ENCODE assay signal across 8 cellular contexts in the genomic region with DNA sequence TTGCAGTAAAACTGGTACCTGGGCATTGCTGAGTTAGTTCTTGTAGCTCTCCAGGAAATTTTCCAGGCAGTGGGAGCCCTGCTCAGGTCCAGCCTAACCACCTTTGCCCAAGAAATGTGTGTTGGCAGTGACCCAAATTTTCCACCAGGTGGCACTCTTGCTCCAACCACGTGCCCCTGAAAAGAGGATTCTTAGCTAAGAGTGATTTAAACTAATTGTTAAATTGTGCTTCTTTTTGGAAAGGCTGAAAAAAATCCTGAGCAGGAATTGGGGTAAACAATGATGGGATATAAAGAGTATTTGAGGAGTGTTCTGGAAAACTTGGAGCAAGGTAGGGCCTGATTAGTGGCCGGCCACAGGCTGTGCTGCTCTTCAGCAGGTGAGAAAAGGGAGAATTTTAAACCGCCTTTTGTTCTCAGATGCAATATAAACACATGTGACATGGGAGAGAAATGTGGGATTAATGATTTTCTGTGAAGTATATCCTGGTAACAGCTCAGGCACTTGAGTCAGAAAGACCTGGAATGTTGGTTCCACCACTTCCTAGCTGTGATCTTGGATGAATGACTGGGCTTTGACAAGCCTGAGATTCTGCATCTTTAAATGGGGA.
DNase-seq lines count a peak whose midpoint lies in the region; ATAC-seq, FAIRE-seq and TF ChIP-seq lines count a peak whose summit lies in the region.

No MANE protein-coding gene starts in this region.

- H3K4me3 ChIP-seq in mammary epithelial cell (replicated peaks in 1 of 3; ENCODE audit: insufficient read depth in 1 of 3, low read depth in 2 of 3, low read length in 3 of 3): no peak overlapping the region

- H2AFZ ChIP-seq in mammary epithelial cell (ENCODE audit: low read depth, low read length): no peak overlapping the region

- H3K79me2 ChIP-seq in mammary epithelial cell (ENCODE audit: insufficient read depth, low read length): no peaks in the 10 kb centered on the region

- TF ChIP-seq CTCF in mammary epithelial cell (conservative IDR thresholded peaks at IDR 0.05 in 1 of 2, IDR thresholded peaks at IDR 0.05 in 1 of 2; ENCODE audit: extremely low read depth in 1 of 2, insufficient read depth in 1 of 2, low read depth in 1 of 2, low read length in 2 of 2): peak; percentile 91 to 92

- H4K20me1 ChIP-seq in mammary epithelial cell (ENCODE audit: insufficient read depth, low read length): no peaks in the 10 kb centered on the region

- H3K4me1 ChIP-seq in mammary epithelial cell (ENCODE audit: insufficient read depth, low read length): peaks cover 27% of the 10 kb centered on the region

- in situ Hi-C loops in mammary epithelial cell (cut with MboI; ENCODE audit: low sequenced_read_pairs in 2 of 2): loop anchor here (5.0 to 10.0 kb wide), 4 partner anchors 115 to 553 kb away; no protein-coding TSS in a partner anchor

- H3K9ac ChIP-seq in mammary epithelial cell (ENCODE audit: insufficient read depth, low read length): no peak overlapping the region

- peak overlapping the region; percentile 37 for H3K27ac ChIP-seq in mammary epithelial cell (ENCODE audit: insufficient read depth, low read depth, low read length)

- CTCF ChIA-PET in mammary epithelial cell (lab: Charles Lee; ENCODE audit: low non-redundant PET): interaction anchor here (0.5 to 1.1 kb wide), 6 partner anchors 20 to 505 kb away, joined by 3 to 9 read pairs (median 3); no protein-coding TSS in a partner anchor

- WGBS in mammary epithelial cell (ENCODE audit: low coverage, missing lambda C conversion rate): 55% methylated on average over 3 of the region's 3 CpGs

- peak; percentile 79 for FAIRE-seq in islet of Langerhans (lab: Jason Lieb, UNC)

- intact Hi-C loops in mammary epithelial cell (cut with micrococcal nuclease): loop anchor here (1.0 to 10.0 kb wide), 7 partner anchors 117 to 685 kb away; a partner anchor contains a TSS

- DNase-seq in Ammon's horn (ENCODE audit: low spot score) (peak; percentile 83), NCI-H2029 treated with DMSO at 0.1 percent for 48 hours (lab: John Stamatoyannopoulos, UW) (peak; percentile 79), mammary epithelial cell (peak; percentile 74)
- peak; percentile 34 to 55 (median 40) for DNase-seq in activated CD4-positive, CD25-positive, alpha-beta regulatory T cell (lab: John Stamatoyannopoulos, UW)
- peak; percentile 76 for DNase-seq in stimulated activated CD4-positive, alpha-beta T cell treated with anti-CD3 and anti-CD28 coated beads, Interleukin-15, amount 100 ng/mL, for 24 hours

- H3K36me3 ChIP-seq in mammary epithelial cell (ENCODE audit: insufficient read depth, low read length): no peaks in the 10 kb centered on the region

- no peaks in the 10 kb centered on the region for H3K27me3 ChIP-seq in mammary epithelial cell (ENCODE audit: insufficient read depth, low read length)

- ATAC-seq in GM21381 (IDR thresholded peaks at IDR 0.05; ENCODE audit: unreplicated experiment) (peak; percentile 54), GM21423 (IDR thresholded peaks at IDR 0.05; ENCODE audit: unreplicated experiment) (no peak)

- dilution Hi-C loops in mammary epithelial cell (cut with HindIII; ENCODE audit: low sequenced_read_pairs): loop anchor here (25.0 kb wide), 1 partner anchor 133 kb away; no protein-coding TSS in a partner anchor

- no TSS peak for BruUV-seq in mammary epithelial cell (replicated peaks; lab: Mats Ljungman, UMichigan)

- H3K4me2 ChIP-seq in mammary epithelial cell (ENCODE audit: insufficient read depth, low read depth, low read length): no peak overlapping the region

- no peaks in the 10 kb centered on the region for H3K9me3 ChIP-seq in mammary epithelial cell (replicated peaks; ENCODE audit: insufficient read depth, low read length)
